1 cellular context compared by ENCODE assay signal in the genomic region with DNA sequence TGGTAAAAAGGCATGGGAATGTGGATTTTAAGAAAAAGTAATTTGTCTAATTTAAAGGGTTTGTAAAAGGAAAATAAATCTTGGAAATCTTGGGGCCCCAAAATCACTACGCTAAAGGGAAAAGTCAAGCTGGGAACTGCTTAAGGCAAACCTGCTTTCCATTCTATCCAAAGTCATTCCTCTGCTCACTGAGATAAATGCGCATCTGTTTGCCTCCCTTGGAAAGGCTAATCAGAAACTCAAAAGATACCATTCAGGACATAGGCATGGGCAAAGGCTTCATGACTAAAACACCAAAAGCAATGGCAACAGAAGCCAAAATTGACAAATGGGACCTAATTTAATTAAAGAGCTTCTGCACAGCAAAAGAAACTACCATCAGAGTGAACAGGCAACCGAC.
A peak's percentile ranks its signal among the peaks of the same experiment; 100 is the strongest.
TF ChIP-seq lines count a peak whose summit lies in the region.

No MANE protein-coding gene starts in this region.

TF ChIP-seq in GM23338, 12 proteins besides CTCF, POLR2A, EP300 and RAD21:
- TF ChIP-seq, protein P1, sequence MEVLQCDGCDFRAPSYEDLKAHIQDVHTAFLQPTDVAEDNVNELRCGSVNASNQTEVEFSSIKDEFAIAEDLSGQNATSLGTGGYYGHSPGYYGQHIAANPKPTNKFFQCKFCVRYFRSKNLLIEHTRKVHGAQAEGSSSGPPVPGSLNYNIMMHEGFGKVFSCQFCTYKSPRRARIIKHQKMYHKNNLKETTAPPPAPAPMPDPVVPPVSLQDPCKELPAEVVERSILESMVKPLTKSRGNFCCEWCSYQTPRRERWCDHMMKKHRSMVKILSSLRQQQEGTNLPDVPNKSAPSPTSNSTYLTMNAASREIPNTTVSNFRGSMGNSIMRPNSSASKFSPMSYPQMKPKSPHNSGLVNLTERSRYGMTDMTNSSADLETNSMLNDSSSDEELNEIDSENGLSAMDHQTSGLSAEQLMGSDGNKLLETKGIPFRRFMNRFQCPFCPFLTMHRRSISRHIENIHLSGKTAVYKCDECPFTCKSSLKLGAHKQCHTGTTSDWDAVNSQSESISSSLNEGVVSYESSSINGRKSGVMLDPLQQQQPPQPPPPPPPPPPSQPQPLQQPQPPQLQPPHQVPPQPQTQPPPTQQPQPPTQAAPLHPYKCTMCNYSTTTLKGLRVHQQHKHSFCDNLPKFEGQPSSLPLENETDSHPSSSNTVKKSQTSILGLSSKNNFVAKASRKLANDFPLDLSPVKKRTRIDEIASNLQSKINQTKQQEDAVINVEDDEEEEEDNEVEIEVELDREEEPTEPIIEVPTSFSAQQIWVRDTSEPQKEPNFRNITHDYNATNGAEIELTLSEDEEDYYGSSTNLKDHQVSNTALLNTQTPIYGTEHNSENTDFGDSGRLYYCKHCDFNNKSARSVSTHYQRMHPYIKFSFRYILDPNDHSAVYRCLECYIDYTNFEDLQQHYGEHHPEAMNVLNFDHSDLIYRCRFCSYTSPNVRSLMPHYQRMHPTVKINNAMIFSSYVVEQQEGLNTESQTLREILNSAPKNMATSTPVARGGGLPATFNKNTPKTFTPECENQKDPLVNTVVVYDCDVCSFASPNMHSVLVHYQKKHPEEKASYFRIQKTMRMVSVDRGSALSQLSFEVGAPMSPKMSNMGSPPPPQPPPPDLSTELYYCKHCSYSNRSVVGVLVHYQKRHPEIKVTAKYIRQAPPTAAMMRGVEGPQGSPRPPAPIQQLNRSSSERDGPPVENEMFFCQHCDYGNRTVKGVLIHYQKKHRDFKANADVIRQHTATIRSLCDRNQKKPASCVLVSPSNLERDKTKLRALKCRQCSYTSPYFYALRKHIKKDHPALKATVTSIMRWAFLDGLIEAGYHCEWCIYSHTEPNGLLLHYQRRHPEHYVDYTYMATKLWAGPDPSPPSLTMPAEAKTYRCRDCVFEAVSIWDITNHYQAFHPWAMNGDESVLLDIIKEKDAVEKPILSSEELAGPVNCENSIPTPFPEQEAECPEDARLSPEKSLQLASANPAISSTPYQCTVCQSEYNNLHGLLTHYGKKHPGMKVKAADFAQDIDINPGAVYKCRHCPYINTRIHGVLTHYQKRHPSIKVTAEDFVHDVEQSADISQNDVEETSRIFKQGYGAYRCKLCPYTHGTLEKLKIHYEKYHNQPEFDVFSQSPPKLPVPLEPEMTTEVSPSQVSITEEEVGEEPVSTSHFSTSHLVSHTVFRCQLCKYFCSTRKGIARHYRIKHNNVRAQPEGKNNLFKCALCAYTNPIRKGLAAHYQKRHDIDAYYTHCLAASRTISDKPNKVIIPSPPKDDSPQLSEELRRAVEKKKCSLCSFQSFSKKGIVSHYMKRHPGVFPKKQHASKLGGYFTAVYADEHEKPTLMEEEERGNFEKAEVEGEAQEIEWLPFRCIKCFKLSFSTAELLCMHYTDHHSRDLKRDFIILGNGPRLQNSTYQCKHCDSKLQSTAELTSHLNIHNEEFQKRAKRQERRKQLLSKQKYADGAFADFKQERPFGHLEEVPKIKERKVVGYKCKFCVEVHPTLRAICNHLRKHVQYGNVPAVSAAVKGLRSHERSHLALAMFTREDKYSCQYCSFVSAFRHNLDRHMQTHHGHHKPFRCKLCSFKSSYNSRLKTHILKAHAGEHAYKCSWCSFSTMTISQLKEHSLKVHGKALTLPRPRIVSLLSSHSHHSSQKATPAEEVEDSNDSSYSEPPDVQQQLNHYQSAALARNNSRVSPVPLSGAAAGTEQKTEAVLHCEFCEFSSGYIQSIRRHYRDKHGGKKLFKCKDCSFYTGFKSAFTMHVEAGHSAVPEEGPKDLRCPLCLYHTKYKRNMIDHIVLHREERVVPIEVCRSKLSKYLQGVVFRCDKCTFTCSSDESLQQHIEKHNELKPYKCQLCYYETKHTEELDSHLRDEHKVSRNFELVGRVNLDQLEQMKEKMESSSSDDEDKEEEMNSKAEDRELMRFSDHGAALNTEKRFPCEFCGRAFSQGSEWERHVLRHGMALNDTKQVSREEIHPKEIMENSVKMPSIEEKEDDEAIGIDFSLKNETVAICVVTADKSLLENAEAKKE (CRISPR knock-in tag; IDR thresholded peaks at IDR 0.05) = peak; percentile 51; the same call in 1 of the 2 replicates
